ENCODE assay signal across 9 cellular contexts in the genomic region with DNA sequence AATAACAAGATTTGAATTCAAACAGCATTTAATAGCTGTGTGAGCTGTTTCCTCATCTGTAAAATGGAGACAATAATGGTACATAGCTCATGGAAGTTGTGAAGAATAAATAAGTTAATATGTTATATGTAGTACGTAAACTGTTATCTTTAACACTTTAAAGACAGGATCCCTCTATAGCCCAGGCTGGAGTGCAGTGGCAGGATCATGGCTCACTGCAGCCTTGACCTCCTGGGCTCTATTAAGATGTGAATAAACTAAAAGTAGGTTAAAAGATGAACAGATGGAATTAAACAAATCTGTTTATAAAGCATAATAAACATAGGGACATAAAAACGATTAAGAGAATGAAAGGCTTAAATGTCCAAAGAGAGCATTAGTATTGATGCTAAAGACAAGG. TPM values are rescaled to one million over a fixed set of nuclear protein-coding genes. Genes with fewer than 3 reads are reported as not detected.
DNase-seq lines count a peak whose midpoint lies in the region; ATAC-seq and TF ChIP-seq lines count a peak whose summit lies in the region.
"Had no signal": no experiment of that assay in that cellular context is flagged by ENCODE, and none has a peak within 500 bp of the region (broad histone marks: within the 10 kb centered on the region; RNA-seq: fewer than 3 reads in every experiment).

No MANE protein-coding gene starts in this region.

- H3K27ac Mint-ChIP-seq in IgD-negative memory B cell (peak overlapping the region; percentile 91 to 96 (median 94)), naive B cell (peak overlapping the region in 4 of 6 donors; percentile 78 to 95 (median 94))
- peak overlapping the region; percentile 96 for H3K27ac Mint-ChIP-seq in central memory CD8-positive, alpha-beta T cell (ENCODE audit: low read depth)

- DNase-seq in AG09309 (ENCODE audit: low read depth) (no peak), naive B cell (no peak), DMS153 (lab: John Stamatoyannopoulos, UW) (no peak), RPMI8226 (no peak)
- DNase-seq in central memory CD8-positive, alpha-beta T cell (ENCODE audit: low spot score in 2 of 2): no peak
- DNase-seq: activated CD4-positive, alpha-beta T cell treated with anti-CD3 and anti-CD28 coated beads for 1 hour had no signal

- peak overlapping the region; percentile 94 to 99 (median 97) for H3K4me3 Mint-ChIP-seq in IgD-negative memory B cell
- H3K4me3 Mint-ChIP-seq in central memory CD8-positive, alpha-beta T cell: peak overlapping the region; percentile 98
- H3K4me3 Mint-ChIP-seq in naive B cell: peak overlapping the region in 7 of 8 donors; percentile 92 to 100 (median 97)

- no peak for TF ChIP-seq CTCF in AG09309 (IDR thresholded peaks at IDR 0.05; ENCODE audit: control insufficient read depth, insufficient read depth, low read depth, low read length, missing control alignments)

- ATAC-seq in central memory CD8-positive, alpha-beta T cell (replicated peaks; ENCODE audit: extremely low read depth, poor library complexity, severe bottlenecking): no peak
- ATAC-seq in naive B cell (ENCODE audit: low read depth in 2 of 2) (no peak), HG03039 (IDR thresholded peaks at IDR 0.05; ENCODE audit: unreplicated experiment) (no peak), GM19023 (IDR thresholded peaks at IDR 0.05; ENCODE audit: unreplicated experiment) (no peak)

- no peaks in the 10 kb centered on the region for H3K9me3 Mint-ChIP-seq in IgD-negative memory B cell
- no peaks in the 10 kb centered on the region for H3K9me3 Mint-ChIP-seq in central memory CD8-positive, alpha-beta T cell
- H3K9me3 Mint-ChIP-seq in naive B cell: no peaks in the 10 kb centered on the region

- H3K27me3 Mint-ChIP-seq in IgD-negative memory B cell (no peaks in the 10 kb centered on the region), naive B cell (no peaks in the 10 kb centered on the region)
- no peaks in the 10 kb centered on the region for H3K27me3 Mint-ChIP-seq in central memory CD8-positive, alpha-beta T cell

- H3K4me1 Mint-ChIP-seq in IgD-negative memory B cell (peaks cover 50 to 55% (median 52%) of the 10 kb centered on the region in 3 donors), naive B cell (peaks cover 53 to 73% (median 64%) of the 10 kb centered on the region in 3 donors)
- H3K4me1 Mint-ChIP-seq in central memory CD8-positive, alpha-beta T cell: peaks cover 61% of the 10 kb centered on the region

- peak overlapping the region; percentile 30 for H3K4me3 ChIP-seq in AG09309 (ENCODE audit: control insufficient read depth, low read depth, low read length)

- H3K36me3 Mint-ChIP-seq in IgD-negative memory B cell: peaks cover 2% of the 10 kb centered on the region
- peaks cover 38% of the 10 kb centered on the region for H3K36me3 Mint-ChIP-seq in central memory CD8-positive, alpha-beta T cell (ENCODE audit: insufficient read depth)
- H3K36me3 Mint-ChIP-seq in naive B cell: no peaks in the 10 kb centered on the region

RNA-seq across cellular contexts. Expression of gene AMD1, which starts 3.0 kb away (rescaled TPM):
- 46.2 TPM for polyA plus RNA-seq in IgD-negative memory B cell
- polyA plus RNA-seq in naive B cell (ENCODE audit: low read depth in 6 of 6): 10 to 100 TPM; 51.3 to 87.5 (median 66.3) TPM
